ENCODE assay signal across 12 cellular contexts in genomic region chr5:61301345-61301744, GRCh38. TPM values are rescaled to one million over a fixed set of nuclear protein-coding genes. Genes with fewer than 3 reads are reported as not detected.
DNase-seq lines count a peak whose midpoint lies in the region; ATAC-seq, FAIRE-seq and TF ChIP-seq lines count a peak whose summit lies in the region.
"Had no signal": no experiment of that assay in that cellular context is flagged by ENCODE, and none has a peak within 500 bp of the region (broad histone marks: within the 10 kb centered on the region; RNA-seq: fewer than 3 reads in every experiment).

No MANE protein-coding gene starts in this region.

- no peak for FAIRE-seq in pancreas (lab: Jason Lieb, UNC)

- no peak overlapping the region for H3K56ac ChIP-seq in mesendoderm (ENCODE audit: low read length)

- H4K5ac ChIP-seq in mesendoderm (ENCODE audit: low read length), result no peak overlapping the region

- H3K4ac ChIP-seq in mesendoderm (ENCODE audit: low read depth, low read length), result no peak overlapping the region

- H3K79me1 ChIP-seq in mesendoderm (ENCODE audit: low read length), result no peaks in the 10 kb centered on the region

- no peak for DNase-seq in Right ventricle myocardium superior
- DNase-seq in cardiac septum (ENCODE audit: low spot score), result no peak
- DNase-seq in dorsolateral prefrontal cortex, result no peak
- peak; percentile 25 for DNase-seq in mesendoderm
- DNase-seq in aorta, result no peak
- DNase-seq in pancreas, result no peak
- DNase-seq: naive B cell; stimulated activated CD4-positive, alpha-beta T cell treated with anti-CD3 and anti-CD28 coated beads, Interleukin-1b, Interleukin-23, amount 100 ng/mL, for 48 hours had no signal

- no peaks in the 10 kb centered on the region for H3K4me1 ChIP-seq in mesendoderm (ENCODE audit: control insufficient read depth, low read depth, low read length)
- H3K4me1 ChIP-seq in aorta (ENCODE audit: control insufficient read depth in 1 of 2, insufficient read depth in 2 of 2, low read length in 2 of 2), result peaks cover 0 to 5% of the 10 kb centered on the region in 2 donors
- peaks cover 0 to 26% (median 5%) of the 10 kb centered on the region in 3 donors for H3K4me1 ChIP-seq in pancreas

- H3K36me3 ChIP-seq in mesendoderm (ENCODE audit: control insufficient read depth, insufficient read depth, low read length) (no peaks in the 10 kb centered on the region), aorta (ENCODE audit: control insufficient read depth in 1 of 2, insufficient read depth in 2 of 2, low read length in 1 of 2) (no peaks in the 10 kb centered on the region), pancreas (no peaks in the 10 kb centered on the region)
- H3K36me3 ChIP-seq: breast epithelium, heart left ventricle had no signal

- no peaks in the 10 kb centered on the region for H3K79me2 ChIP-seq in mesendoderm (ENCODE audit: control insufficient read depth, insufficient read depth, low read length)

- H4K8ac ChIP-seq in mesendoderm (ENCODE audit: low read depth, low read length), result no peak overlapping the region

- H3K9ac ChIP-seq in mesendoderm (ENCODE audit: low read length), result no peak overlapping the region

- ATAC-seq in Right ventricle myocardium superior (ENCODE audit: poor library complexity), result peak; percentile 52
- ATAC-seq in aorta (ENCODE audit: low FRiP score), result peak; percentile 44
- ATAC-seq in GM18868 (IDR thresholded peaks at IDR 0.05; ENCODE audit: unreplicated experiment), result no peak
- no peak for ATAC-seq in GM21367 (IDR thresholded peaks at IDR 0.05; ENCODE audit: unreplicated experiment)
- ATAC-seq in pancreas, result no peak

- no peak overlapping the region for H2BK120ac ChIP-seq in mesendoderm (ENCODE audit: low read depth, low read length)

- no peaks in the 10 kb centered on the region for H3K27me3 ChIP-seq in dorsolateral prefrontal cortex
- no peaks in the 10 kb centered on the region for H3K27me3 ChIP-seq in mesendoderm (ENCODE audit: insufficient read depth, low read length, poor library complexity)
- H3K27me3 ChIP-seq in aorta (ENCODE audit: control insufficient read depth in 1 of 2, insufficient read depth in 2 of 2, low read length in 1 of 2), result no peaks in the 10 kb centered on the region
- no peaks in the 10 kb centered on the region for H3K27me3 ChIP-seq in pancreas
- H3K27me3 ChIP-seq: breast epithelium had no signal

- peak overlapping the region in 32 of 59 donors; percentile 2 to 79 (median 50) for H3K27ac ChIP-seq in dorsolateral prefrontal cortex
- no peak overlapping the region for H3K27ac ChIP-seq in mesendoderm (ENCODE audit: low read depth, low read length)
- H3K27ac ChIP-seq in aorta (ENCODE audit: low read depth in 1 of 2, low read length in 2 of 2), result peak overlapping the region; percentile 16 to 61
- H3K27ac ChIP-seq in pancreas, result peak overlapping the region in 2 of 4 donors; percentile 61 to 79

- intact Hi-C loops in Right ventricle myocardium superior (cut with DNase I), result no loop called here
- intact Hi-C loops in cardiac septum (cut with DNase I), result no loop called here
- intact Hi-C loops in dorsolateral prefrontal cortex (cut with DNase I), result no loop called here
- intact Hi-C loops in aorta (cut with DNase I), result no loop called here
- intact Hi-C loops in pancreas (cut with DNase I), result no loop called here

- WGBS in mesendoderm (ENCODE audit: extremely low coverage, insufficient coverage, low lambda C conversion rate), result no CpG with 5 or more reads among the region's 1 CpG
- WGBS in aorta, 2 donors, result 6 to 10% methylated on average over 1 of the region's 1 CpG
- WGBS in pancreas, 2 donors, result 78 to 80% methylated on average over 1 of the region's 1 CpG

- peak overlapping the region in 2 of 59 donors; percentile 4 to 7 for H3K4me3 ChIP-seq in dorsolateral prefrontal cortex
- H3K4me3 ChIP-seq in mesendoderm (ENCODE audit: low read length), result no peak overlapping the region
- no peak overlapping the region for H3K4me3 ChIP-seq in aorta (ENCODE audit: low read length in 2 of 2)
- H3K4me3 ChIP-seq in pancreas, result no peak overlapping the region
- H3K4me3 ChIP-seq: breast epithelium, heart left ventricle had no signal

- no peak overlapping the region for H3K23ac ChIP-seq in mesendoderm (ENCODE audit: low read length)

- no peak overlapping the region for H2BK15ac ChIP-seq in mesendoderm (replicated peaks; ENCODE audit: low read depth)

- TF ChIP-seq CTCF in dorsolateral prefrontal cortex (IDR thresholded peaks at IDR 0.05 in 54 of 56, conservative IDR thresholded peaks at IDR 0.05 in 2 of 56; ENCODE audit: low read depth in 1 of 56, partially characterized antibody in 56 of 56) (no peak), pancreas (IDR thresholded peaks at IDR 0.05) (no peak)

- no peak overlapping the region for H3K4me2 ChIP-seq in mesendoderm (ENCODE audit: low read length)

- H3K9me3 ChIP-seq in aorta (ENCODE audit: control insufficient read depth, low read length) (no peaks in the 10 kb centered on the region), pancreas (no peaks in the 10 kb centered on the region)
- H3K9me3 ChIP-seq: breast epithelium, heart left ventricle had no signal

- peak overlapping the region; percentile 8 for H3K18ac ChIP-seq in mesendoderm (ENCODE audit: low read length)

- H2BK5ac ChIP-seq in mesendoderm (ENCODE audit: low read length), result no peak overlapping the region

- no peak overlapping the region for H2AK5ac ChIP-seq in mesendoderm (ENCODE audit: low read length)

RNA-seq across cellular contexts. Expression of gene ZSWIM6, which starts 30.7 kb away (rescaled TPM):
- total RNA-seq in Right ventricle myocardium superior, result 6.6 TPM
- 6.7 TPM for total RNA-seq in cardiac septum
- 10 to 100 TPM; 22.5 to 67.2 (median 31.6) TPM for total RNA-seq in dorsolateral prefrontal cortex
- 8.2 TPM for polyA plus RNA-seq in mesendoderm (2013, experiment 1 of 2)
- 8.1 TPM for polyA plus RNA-seq in mesendoderm (2013, experiment 2 of 2)
- total RNA-seq in aorta, result 10 to 100 TPM; 19.5 to 21.8 TPM
- 1 to 10 TPM; 3.4 to 5.3 TPM for polyA plus RNA-seq in aorta
- total RNA-seq in pancreas, result 10 to 100 TPM in 1 of 6 donors, 1 to 10 TPM in 5; 5.8 to 12.9 (median 6.2) TPM
- 1 to 10 TPM; 3.6 to 6.6 TPM for polyA plus RNA-seq in pancreas

Comparison
In these comparisons a context has a peak if more than half of its experiments do, and no peak if none do; other contexts are left out.
1. ATAC-seq: peak in Right ventricle myocardium superior (single experiment) and aorta (single experiment); none in GM18868 (single experiment), GM21367 (single experiment) and pancreas (0 of 4).